ENCODE assay signal across 12 cellular contexts in the genomic region with DNA sequence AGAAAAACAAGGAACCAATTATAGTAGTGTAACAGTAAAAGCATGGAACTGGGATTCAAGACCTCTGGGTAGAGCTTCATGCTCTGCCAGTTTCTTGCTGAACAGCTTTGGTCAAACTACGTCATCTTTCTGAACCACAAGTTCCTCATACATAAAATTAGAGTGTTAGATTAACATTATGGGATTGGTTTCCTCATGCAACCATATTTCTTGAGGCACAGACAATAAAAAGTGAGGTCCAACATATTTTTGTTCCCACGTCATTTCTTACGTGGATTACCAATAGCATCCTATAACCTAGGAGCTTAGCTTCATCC.
DNase-seq lines count a peak whose midpoint lies in the region; ATAC-seq, FAIRE-seq and TF ChIP-seq lines count a peak whose summit lies in the region.
"Had no signal": no experiment of that assay in that cellular context is flagged by ENCODE, and none has a peak within 500 bp of the region (broad histone marks: within the 10 kb centered on the region; RNA-seq: fewer than 3 reads in every experiment).

No MANE protein-coding gene starts in this region.

- H3F3A ChIP-seq in OCI-LY1 (ENCODE audit: insufficient read depth, low read length) = no peaks in the 10 kb centered on the region

- DNase-seq in kidney (no peak), NCI-H345 (lab: John Stamatoyannopoulos, UW) (no peak), colonic mucosa (no peak)
- DNase-seq: activated CD4-positive, alpha-beta T cell treated with anti-CD3 and anti-CD28 coated beads, Interleukin-2, amount 50 U/mL, for 4 hours; stimulated activated naive CD4-positive, alpha-beta T cell had no signal

- FAIRE-seq in kidney (lab: Jason Lieb, UNC) = no peak

- intact Hi-C loops in kidney (cut with DNase I) = no loop called here
- intact Hi-C loops in colonic mucosa (cut with DNase I) = no loop called here

- H3K4me1 ChIP-seq in OCI-LY1 (ENCODE audit: insufficient read depth, low read length, severe bottlenecking) (peaks cover 31% of the 10 kb centered on the region), kidney (ENCODE audit: control insufficient read depth in 1 of 2, insufficient read depth in 1 of 2, low read depth in 1 of 2, low read length in 2 of 2) (no peaks in the 10 kb centered on the region), colonic mucosa (no peaks in the 10 kb centered on the region)

- no peaks in the 10 kb centered on the region for H3K9me2 ChIP-seq in OCI-LY1 (ENCODE audit: low read depth, low read length)

- ATAC-seq in GM18498 (IDR thresholded peaks at IDR 0.05; ENCODE audit: unreplicated experiment) (peak; percentile 90), GM21390 (IDR thresholded peaks at IDR 0.05; ENCODE audit: unreplicated experiment) (peak; percentile 87), HG03103 (IDR thresholded peaks at IDR 0.05; ENCODE audit: low read depth, unreplicated experiment) (peak; percentile 90)
- no peak for ATAC-seq in activated CD4-positive, CD25-positive, alpha-beta regulatory T cell treated with anti-CD3 and anti-CD28 coated beads, Interleukin-2, amount 50 U/mL, for 24 hours
- ATAC-seq: esophagus mucosa had no signal

- H3K4me2 ChIP-seq in OCI-LY1 (ENCODE audit: low read length) = peak overlapping the region; percentile 43

- H4K20me1 ChIP-seq in OCI-LY1 (ENCODE audit: insufficient read depth, low read length) = no peaks in the 10 kb centered on the region

- TF ChIP-seq CTCF in OCI-LY1 (IDR thresholded peaks at IDR 0.05; ENCODE audit: low read length) (no peak), kidney (IDR thresholded peaks at IDR 0.05; ENCODE audit: borderline replicate concordance, extremely low read depth, insufficient read depth) (no peak), colonic mucosa (IDR thresholded peaks at IDR 0.05) (no peak)

- no peak overlapping the region for H3K9ac ChIP-seq in OCI-LY1 (ENCODE audit: low read length)
- no peak overlapping the region for H3K9ac ChIP-seq in kidney (ENCODE audit: low read length in 2 of 2)
- no peak overlapping the region for H3K9ac ChIP-seq in colonic mucosa (ENCODE audit: low read depth in 2 of 2, low read length in 2 of 2)

- H3K4me3 ChIP-seq in OCI-LY1 (ENCODE audit: low read depth, low read length, poor library complexity, severe bottlenecking) (no peak overlapping the region), kidney (ENCODE audit: low read length in 2 of 2) (no peak overlapping the region), colonic mucosa (no peak overlapping the region)

- H3K79me2 ChIP-seq in OCI-LY1 (ENCODE audit: insufficient read depth, low read length) = no peaks in the 10 kb centered on the region

- H3K9me3 ChIP-seq in OCI-LY1 (ENCODE audit: low read length) = peaks cover 5% of the 10 kb centered on the region; the same call in 1 of the 2 replicates
- H3K9me3 ChIP-seq in kidney (ENCODE audit: control insufficient read depth in 1 of 2, low read length in 2 of 2) = no peaks in the 10 kb centered on the region
- no peaks in the 10 kb centered on the region for H3K9me3 ChIP-seq in colonic mucosa

- H3K27me3 ChIP-seq in OCI-LY1 (ENCODE audit: insufficient read depth, low read length) (no peaks in the 10 kb centered on the region), colonic mucosa (no peaks in the 10 kb centered on the region)

- peaks cover 4% of the 10 kb centered on the region; the same call in 1 of the 2 replicates for H3K36me3 ChIP-seq in OCI-LY1 (ENCODE audit: insufficient read depth, low read length)
- no peaks in the 10 kb centered on the region for H3K36me3 ChIP-seq in kidney (ENCODE audit: control insufficient read depth in 1 of 2, insufficient read depth in 2 of 2, low read length in 2 of 2)
- no peaks in the 10 kb centered on the region for H3K36me3 ChIP-seq in colonic mucosa

- no peak overlapping the region for H2AFZ ChIP-seq in OCI-LY1 (ENCODE audit: low read length)

- H3K27ac ChIP-seq in OCI-LY1 (ENCODE audit: low read depth, low read length, poor library complexity, severe bottlenecking) (peak overlapping the region; percentile 82), kidney (ENCODE audit: low read depth in 2 of 2, low read length in 2 of 2) (no peak overlapping the region), colonic mucosa (no peak overlapping the region)
- H3K27ac ChIP-seq: C4-2B had no signal

Comparison
In these comparisons a context has a peak if more than half of its experiments do, and no peak if none do; other contexts are left out.
1. ATAC-seq: peak in GM18498 (single experiment), GM21390 (single experiment) and HG03103 (single experiment); none in activated CD4-positive, CD25-positive, alpha-beta regulatory T cell treated with anti-CD3 and anti-CD28 coated beads, Interleukin-2, amount 50 U/mL, for 24 hours (0 of 2).